In the genomic region with DNA sequence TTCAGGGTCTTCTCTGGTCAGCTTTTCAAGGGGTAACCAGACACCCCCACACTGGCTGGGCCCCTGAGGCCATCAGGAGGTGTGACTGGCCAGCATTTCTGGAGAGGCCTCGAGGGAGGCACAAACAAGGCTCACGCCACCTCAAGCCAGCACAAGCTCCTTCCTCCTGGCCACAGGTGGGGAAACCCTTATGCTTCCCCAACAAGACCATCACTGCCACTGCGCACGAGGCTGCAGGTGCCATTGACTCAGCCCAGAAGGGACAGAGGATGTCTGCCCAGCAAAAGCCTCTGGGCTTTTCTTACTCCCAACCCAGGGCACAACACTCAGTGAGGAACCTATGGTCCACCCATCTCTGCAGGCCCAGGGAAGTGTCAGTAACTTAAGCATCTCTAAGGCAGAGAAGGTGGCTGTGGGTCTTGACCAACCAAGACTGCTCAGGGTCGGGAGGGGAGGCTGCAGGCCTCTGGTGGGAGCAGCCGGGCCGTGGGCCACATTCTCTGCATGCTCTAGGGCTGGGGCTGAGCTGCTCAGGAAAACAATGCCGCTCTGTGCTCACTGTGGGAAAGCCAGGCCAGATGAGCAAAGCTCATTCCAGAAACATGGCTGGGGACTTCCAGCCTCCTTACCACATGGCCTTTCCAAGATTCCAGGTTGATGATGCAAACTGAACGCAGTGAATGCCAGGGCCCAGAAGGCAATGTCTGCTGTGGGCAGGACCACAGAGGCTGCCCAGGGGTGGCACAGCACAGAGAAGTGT, we compare ENCODE assay signal across 11 cellular contexts. TPM values are rescaled to one million over a fixed set of nuclear protein-coding genes. Genes with fewer than 3 reads are reported as not detected.
A peak's percentile ranks its signal among the peaks of the same experiment; 100 is the strongest.
DNase-seq lines count a peak whose midpoint lies in the region; ATAC-seq and TF ChIP-seq lines count a peak whose summit lies in the region.
"Had no signal": no experiment of that assay in that cellular context is flagged by ENCODE, and none has a peak within 500 bp of the region (broad histone marks: within the 10 kb centered on the region; RNA-seq: fewer than 3 reads in every experiment).

No MANE protein-coding gene starts in this region.

- CTCF ChIA-PET in BJ (lab: Yijun Ruan, JAX) = interaction anchor here (0.8 to 8.1 kb wide), 5 partner anchors 10 to 127 kb away, joined by 3 to 87 read pairs (median 3); no protein-coding TSS in a partner anchor

- no peak for TF ChIP-seq CTCF in BJ (IDR thresholded peaks at IDR 0.05; ENCODE audit: insufficient read depth, low read depth, low read length)
- no peak for TF ChIP-seq CTCF in omental fat pad (IDR thresholded peaks at IDR 0.05)

- POLR2A ChIA-PET in BJ (lab: Charles Lee) = no interaction called here

- peak; percentile 35 for DNase-seq in BJ (ENCODE audit: low read depth)
- peak; percentile 93 for DNase-seq in foreskin melanocyte
- DNase-seq in omental fat pad (ENCODE audit: low spot score) = no peak
- no peak for DNase-seq in mesenteric fat pad (ENCODE audit: low spot score)
- no peak for DNase-seq in NCI-H1105 treated with DMSO at 0.1 percent for 48 hours (lab: John Stamatoyannopoulos, UW)
- DNase-seq: mucosa of descending colon, NCI-H345 had no signal

- H3K27me3 ChIP-seq in BJ (ENCODE audit: control insufficient read depth, insufficient read depth, low read length) = peaks cover 3% of the 10 kb centered on the region; the same call in 1 of the 2 replicates
- H3K27me3 ChIP-seq: vagina had no signal

- H3K36me3 ChIP-seq in BJ (ENCODE audit: control insufficient read depth, insufficient read depth, low read length) = no peaks in the 10 kb centered on the region
- H3K36me3 ChIP-seq: vagina had no signal

- ATAC-seq in SK-N-SH treated with all-trans-retinoic acid at 6 μM for 48 hours (peak; percentile 50), omental fat pad (ENCODE audit: low FRiP score) (peak; percentile 43), GM21360 (IDR thresholded peaks at IDR 0.05; ENCODE audit: unreplicated experiment) (no peak), GM19035 (IDR thresholded peaks at IDR 0.05; ENCODE audit: unreplicated experiment) (no peak)
- ATAC-seq: mucosa of descending colon had no signal

- no peak overlapping the region for H3K4me3 ChIP-seq in BJ (ENCODE audit: low read depth, low read length)
- H3K4me3 ChIP-seq: mucosa of descending colon, vagina had no signal

TF ChIP-seq in SK-N-SH treated with all-trans-retinoic acid at 6 μM for 48 hours, 23 proteins besides CTCF, POLR2A, EP300 and RAD21:
- peak; percentile 66 for TF ChIP-seq ISL1 (CRISPR knock-in tag; IDR thresholded peaks at IDR 0.05)
- TF ChIP-seq TCF4 (CRISPR knock-in tag; IDR thresholded peaks at IDR 0.05; ENCODE audit: borderline replicate concordance) = no peak
- no peak for TF ChIP-seq ZFP3 (CRISPR knock-in tag; IDR thresholded peaks at IDR 0.05)
- 0 out of 2 replicates have a peak, but pooled peaks have one; percentile 13 for TF ChIP-seq SNAI2 (CRISPR knock-in tag; IDR thresholded peaks at IDR 0.05)

RNA-seq across cellular contexts. Expression of a gene that starts 24.2 kb away (rescaled TPM):
- 2.5 and 3.9 TPM in 2 replicates for polyA plus RNA-seq in BJ (2011; rRNA removed)
- 3.0 and 3.6 TPM in 2 replicates for polyA minus RNA-seq in BJ (2011; rRNA and poly(A)+ RNA removed)
- 100 to 1,000 TPM in 3 of 4 donors, 10 to 100 TPM in 1; 75.1 to 229 (median 142) TPM for total RNA-seq in omental fat pad
- total RNA-seq in mesenteric fat pad = 122 TPM

RNA-seq across cellular contexts. Expression of a gene that starts 24.2 kb away (rescaled TPM):
- not detected in 2 replicates for polyA plus RNA-seq in BJ (2011; rRNA removed)
- polyA minus RNA-seq in BJ (2011; rRNA and poly(A)+ RNA removed) = not detected in 2 replicates
- total RNA-seq in omental fat pad (not detected), mesenteric fat pad (not detected)
- total RNA-seq: vagina had no signal

RNA-seq across cellular contexts. Expression of a gene that starts 43.2 kb away (rescaled TPM):
- 7.0 and 11.9 TPM in 2 replicates for polyA plus RNA-seq in BJ (2011; rRNA removed)
- 12.0 and 17.5 TPM in 2 replicates for polyA minus RNA-seq in BJ (2011; rRNA and poly(A)+ RNA removed)
- total RNA-seq in omental fat pad (100 to 1,000 TPM; 181 to 740 (median 276) TPM), mesenteric fat pad (566 TPM)

Comparison
In these comparisons a context has a peak if more than half of its experiments do, and no peak if none do; other contexts are left out.
1. DNase-seq: peak in BJ (single experiment) and foreskin melanocyte (single experiment); none in omental fat pad (single experiment), mesenteric fat pad (single experiment) and NCI-H1105 treated with DMSO at 0.1 percent for 48 hours (single experiment).
2. ATAC-seq: peak in SK-N-SH treated with all-trans-retinoic acid at 6 μM for 48 hours (single experiment) and omental fat pad (single experiment); none in GM21360 (single experiment) and GM19035 (single experiment).